In genomic region chr9:120528834-120529233, GRCh38 we compare ENCODE assay signal across 23 cellular contexts.
"Had no signal": no experiment of that assay in that cellular context is flagged by ENCODE, and none has a peak within 500 bp of the region (broad histone marks: within the 10 kb centered on the region; RNA-seq: fewer than 3 reads in every experiment).

No MANE protein-coding gene starts in this region.

- H3K9me3 ChIP-seq: breast epithelium, esophagus muscularis mucosa, left lung, mucosa of descending colon, tibial nerve had no signal

- H3K4me3 Mint-ChIP-seq: activated CD4-positive, alpha-beta T cell treated with anti-CD3 and anti-CD28 coated beads, Interleukin-2, amount 10 ng/mL, durations not matched to agents 24 days and 14 days; activated CD8-positive, alpha-beta T cell treated with anti-CD3 and anti-CD28 coated beads for 36 hours; activated naive CD4-positive, alpha-beta T cell treated with anti-CD3 and anti-CD28 coated beads, Interleukin-2, amount 50 U/mL, for 24 hours; activated naive CD8-positive, alpha-beta T cell treated with anti-CD3 and anti-CD28 coated beads, Interleukin-2, amount 50 U/mL, for 24 hours; activated T-cell treated with anti-CD3 and anti-CD28 coated beads, Interleukin-2, amount 50 U/mL, for 4 hours; activated T-helper 17 cell treated with anti-CD3 and anti-CD28 coated beads, Interleukin-2, amount 50 U/mL, for 72 hours; natural killer cell treated with Interleukin-12 subunit alpha and Interleukin-12 subunit beta and Interleukin-15 and Interleukin-18, amount 100 ng/mL, for 72 hours; T-helper 1 cell treated with Interleukin-12 subunit alpha and Interleukin-12 subunit beta and Interleukin-4 antibody, amounts not matched to agents 30 μg/mL and 1 μg/mL, for 36 hours had no signal

- H3K4me3 ChIP-seq: breast epithelium, esophagus muscularis mucosa, left lung, lung, mucosa of descending colon, tibial nerve had no signal

- H3K27ac ChIP-seq: breast epithelium, esophagus muscularis mucosa, left lung, tibial nerve, WERI-Rb-1 had no signal

- H3K9me3 Mint-ChIP-seq: activated CD4-positive, alpha-beta T cell treated with anti-CD3 and anti-CD28 coated beads, Interleukin-2, amount 10 ng/mL, durations not matched to agents 24 days and 14 days; activated CD8-positive, alpha-beta T cell treated with anti-CD3 and anti-CD28 coated beads for 36 hours; activated naive CD4-positive, alpha-beta T cell treated with anti-CD3 and anti-CD28 coated beads, Interleukin-2, amount 50 U/mL, for 24 hours; activated naive CD8-positive, alpha-beta T cell treated with anti-CD3 and anti-CD28 coated beads, Interleukin-2, amount 50 U/mL, for 24 hours; activated T-cell treated with anti-CD3 and anti-CD28 coated beads, Interleukin-2, amount 50 U/mL, for 4 hours; activated T-helper 17 cell treated with anti-CD3 and anti-CD28 coated beads, Interleukin-2, amount 50 U/mL, for 72 hours; natural killer cell treated with Interleukin-12 subunit alpha and Interleukin-12 subunit beta and Interleukin-15 and Interleukin-18, amount 100 ng/mL, for 72 hours; T-helper 1 cell treated with Interleukin-12 subunit alpha and Interleukin-12 subunit beta and Interleukin-4 antibody, amounts not matched to agents 30 μg/mL and 1 μg/mL, for 36 hours had no signal

- H3K4me1 ChIP-seq: breast epithelium, esophagus muscularis mucosa had no signal

- H3K27me3 ChIP-seq: breast epithelium, esophagus muscularis mucosa, left lung, tibial nerve had no signal

- ATAC-seq: activated CD8-positive, alpha-beta T cell treated with anti-CD3 and anti-CD28 coated beads for 36 hours; activated naive CD8-positive, alpha-beta T cell treated with anti-CD3 and anti-CD28 coated beads, Interleukin-2, amount 50 U/mL, for 24 hours; activated T-cell treated with anti-CD3 and anti-CD28 coated beads, Interleukin-2, amount 50 U/mL, for 4 hours; activated T-helper 17 cell treated with anti-CD3 and anti-CD28 coated beads, Interleukin-2, amount 50 U/mL, for 72 hours; left lung; mucosa of descending colon; natural killer cell treated with Interleukin-12 subunit alpha and Interleukin-12 subunit beta and Interleukin-15 and Interleukin-18, amount 100 ng/mL, for 72 hours; right cardiac atrium had no signal

- DNase-seq: activated CD4-positive, alpha-beta T cell treated with anti-CD3 and anti-CD28 coated beads, Interleukin-2, amount 10 ng/mL, durations not matched to agents 24 days and 14 days; activated CD4-positive, CD25-positive, alpha-beta regulatory T cell treated with anti-CD3 and anti-CD28 coated beads, Interleukin-2, amount 50 U/mL, for 72 hours; activated CD8-positive, alpha-beta T cell treated with anti-CD3 and anti-CD28 coated beads for 36 hours; activated naive CD8-positive, alpha-beta T cell treated with anti-CD3 and anti-CD28 coated beads, Interleukin-2, amount 50 U/mL, for 24 hours; activated T-cell treated with anti-CD3 and anti-CD28 coated beads, Interleukin-2, amount 50 U/mL, for 4 hours; amygdala; central memory CD4-positive, alpha-beta T cell; left lung; mucosa of descending colon; posterior cingulate gyrus; right cardiac atrium; stimulated activated CD4-positive, alpha-beta T cell treated with anti-CD3 and anti-CD28 coated beads, Interleukin-2, amount 100 ng/mL, for 48 hours; stimulated activated naive CD4-positive, alpha-beta T cell treated with Interleukin-2 at 50 U/mL for 16 hours; T1000; WERI-Rb-1 had no signal

- H3K27ac Mint-ChIP-seq: activated CD4-positive, alpha-beta T cell treated with anti-CD3 and anti-CD28 coated beads, Interleukin-2, amount 10 ng/mL, durations not matched to agents 24 days and 14 days; activated CD8-positive, alpha-beta T cell treated with anti-CD3 and anti-CD28 coated beads for 36 hours; activated naive CD4-positive, alpha-beta T cell treated with anti-CD3 and anti-CD28 coated beads, Interleukin-2, amount 50 U/mL, for 24 hours; activated naive CD8-positive, alpha-beta T cell treated with anti-CD3 and anti-CD28 coated beads, Interleukin-2, amount 50 U/mL, for 24 hours; activated T-helper 17 cell treated with anti-CD3 and anti-CD28 coated beads, Interleukin-2, amount 50 U/mL, for 72 hours; natural killer cell treated with Interleukin-12 subunit alpha and Interleukin-12 subunit beta and Interleukin-15 and Interleukin-18, amount 100 ng/mL, for 72 hours; T-helper 1 cell treated with Interleukin-12 subunit alpha and Interleukin-12 subunit beta and Interleukin-4 antibody, amounts not matched to agents 30 μg/mL and 1 μg/mL, for 36 hours had no signal

- H3K4me1 Mint-ChIP-seq: activated naive CD4-positive, alpha-beta T cell treated with anti-CD3 and anti-CD28 coated beads, Interleukin-2, amount 50 U/mL, for 24 hours; activated naive CD8-positive, alpha-beta T cell treated with anti-CD3 and anti-CD28 coated beads, Interleukin-2, amount 50 U/mL, for 24 hours had no signal

- H3K27me3 Mint-ChIP-seq: activated CD4-positive, alpha-beta T cell treated with anti-CD3 and anti-CD28 coated beads, Interleukin-2, amount 10 ng/mL, durations not matched to agents 24 days and 14 days; activated CD8-positive, alpha-beta T cell treated with anti-CD3 and anti-CD28 coated beads for 36 hours; activated naive CD4-positive, alpha-beta T cell treated with anti-CD3 and anti-CD28 coated beads, Interleukin-2, amount 50 U/mL, for 24 hours; activated naive CD8-positive, alpha-beta T cell treated with anti-CD3 and anti-CD28 coated beads, Interleukin-2, amount 50 U/mL, for 24 hours; activated T-helper 17 cell treated with anti-CD3 and anti-CD28 coated beads, Interleukin-2, amount 50 U/mL, for 72 hours; natural killer cell treated with Interleukin-12 subunit alpha and Interleukin-12 subunit beta and Interleukin-15 and Interleukin-18, amount 100 ng/mL, for 72 hours had no signal
